In the genomic region with DNA sequence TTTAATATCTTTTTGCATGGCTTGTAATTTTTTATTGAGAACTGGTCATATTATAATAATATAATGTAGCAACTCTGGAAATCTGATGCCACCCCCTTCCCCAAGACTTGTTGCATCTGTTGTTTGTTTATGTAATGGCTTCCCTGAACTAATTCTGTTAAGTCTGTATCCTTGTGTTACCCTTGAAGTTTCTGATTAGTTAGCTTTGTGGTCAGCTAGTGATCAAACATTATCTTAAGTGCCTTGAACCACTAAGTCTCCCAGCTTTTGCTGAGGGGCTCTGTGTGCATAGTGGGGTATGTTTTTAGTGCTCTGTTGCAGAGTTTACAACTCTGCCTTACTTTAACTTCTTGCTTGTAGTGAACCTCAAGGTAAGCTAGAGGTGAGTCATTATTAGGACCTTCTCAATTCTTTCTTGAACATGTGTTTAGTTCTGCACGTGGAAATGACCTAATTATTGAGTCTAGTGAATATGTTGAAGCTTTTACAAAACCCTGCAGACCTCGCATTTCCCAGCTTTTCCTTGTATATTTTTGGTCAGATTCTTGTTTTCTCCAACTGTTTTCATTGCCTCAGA, we compare ENCODE assay signal across 16 cellular contexts. TPM values are rescaled to one million over a fixed set of nuclear protein-coding genes. Genes with fewer than 3 reads are reported as not detected.
DNase-seq lines count a peak whose midpoint lies in the region; ATAC-seq and TF ChIP-seq lines count a peak whose summit lies in the region.
"Had no signal": no experiment of that assay in that cellular context is flagged by ENCODE, and none has a peak within 500 bp of the region (broad histone marks: within the 10 kb centered on the region; RNA-seq: fewer than 3 reads in every experiment).

No MANE protein-coding gene starts in this region.

- H3K4me3 ChIP-seq in epithelial cell of esophagus (ENCODE audit: low read length), result no peak overlapping the region
- H3K4me3 ChIP-seq: HAP-1, mucosa of descending colon, ovary had no signal

- intact Hi-C loops in activated naive CD4-positive, alpha-beta T cell treated with anti-CD3 and anti-CD28 coated beads for 36 hours (cut with micrococcal nuclease), result no loop called here
- intact Hi-C loops in activated CD8-positive, alpha-beta T cell treated with anti-CD3 and anti-CD28 coated beads for 36 hours (cut with micrococcal nuclease), result no loop called here

- CTCF ChIA-PET in activated naive CD4-positive, alpha-beta T cell treated with anti-CD3 and anti-CD28 coated beads for 36 hours (lab: Charles Lee), result interaction anchor here (1.2 kb wide), 1 partner anchor 10 kb away, joined by 3 read pairs; no protein-coding TSS in a partner anchor
- CTCF ChIA-PET in activated CD8-positive, alpha-beta T cell treated with anti-CD3 and anti-CD28 coated beads for 36 hours (lab: Charles Lee), result interaction anchor here (0.8 to 1.3 kb wide), 2 partner anchors 86 to 91 kb away, joined by 3 read pairs; no protein-coding TSS in a partner anchor

- H3K27ac Mint-ChIP-seq in activated naive CD4-positive, alpha-beta T cell treated with anti-CD3 and anti-CD28 coated beads for 36 hours, result peak overlapping the region; percentile 34
- H3K27ac Mint-ChIP-seq in activated CD8-positive, alpha-beta T cell treated with anti-CD3 and anti-CD28 coated beads for 36 hours, result peak overlapping the region; percentile 62
- peak overlapping the region; percentile 65 for H3K27ac Mint-ChIP-seq in stimulated activated memory B cell treated with anti-CD40 and anti-IgM and Interleukin-4, amounts not matched to agents 10 μg/mL and 1 μg/mL and 100 μg/mL, for 72 hours

- no peak overlapping the region for H3K4me3 Mint-ChIP-seq in activated naive CD4-positive, alpha-beta T cell treated with anti-CD3 and anti-CD28 coated beads for 36 hours
- H3K4me3 Mint-ChIP-seq in activated CD8-positive, alpha-beta T cell treated with anti-CD3 and anti-CD28 coated beads for 36 hours, result no peak overlapping the region
- no peak overlapping the region for H3K4me3 Mint-ChIP-seq in stimulated activated memory B cell treated with anti-CD40 and anti-IgM and Interleukin-4, amounts not matched to agents 10 μg/mL and 1 μg/mL and 100 μg/mL, for 72 hours

- no peak for TF ChIP-seq CTCF in activated CD8-positive, alpha-beta T cell treated with anti-CD3 and anti-CD28 coated beads for 36 hours (IDR thresholded peaks at IDR 0.05)
- no peak for TF ChIP-seq CTCF in epithelial cell of esophagus (IDR thresholded peaks at IDR 0.05; ENCODE audit: insufficient read depth, low read depth, low read length, missing control alignments)

- H3K27me3 Mint-ChIP-seq in activated naive CD4-positive, alpha-beta T cell treated with anti-CD3 and anti-CD28 coated beads for 36 hours (ENCODE audit: low read depth), result no peaks in the 10 kb centered on the region
- no peaks in the 10 kb centered on the region for H3K27me3 Mint-ChIP-seq in activated CD8-positive, alpha-beta T cell treated with anti-CD3 and anti-CD28 coated beads for 36 hours
- H3K27me3 Mint-ChIP-seq in stimulated activated memory B cell treated with anti-CD40 and anti-IgM and Interleukin-4, amounts not matched to agents 10 μg/mL and 1 μg/mL and 100 μg/mL, for 72 hours, result no peaks in the 10 kb centered on the region

- peaks cover 54% of the 10 kb centered on the region for H3K36me3 Mint-ChIP-seq in activated naive CD4-positive, alpha-beta T cell treated with anti-CD3 and anti-CD28 coated beads for 36 hours (ENCODE audit: low read depth)
- peaks cover 71% of the 10 kb centered on the region for H3K36me3 Mint-ChIP-seq in activated CD8-positive, alpha-beta T cell treated with anti-CD3 and anti-CD28 coated beads for 36 hours (ENCODE audit: low read depth)
- H3K36me3 Mint-ChIP-seq in stimulated activated memory B cell treated with anti-CD40 and anti-IgM and Interleukin-4, amounts not matched to agents 10 μg/mL and 1 μg/mL and 100 μg/mL, for 72 hours, result peaks cover 85% of the 10 kb centered on the region

- no peak for ATAC-seq in activated CD8-positive, alpha-beta T cell treated with anti-CD3 and anti-CD28 coated beads for 36 hours
- ATAC-seq in stimulated activated memory B cell treated with anti-CD40 and anti-IgM and Interleukin-4, amounts not matched to agents 10 μg/mL and 1 μg/mL and 100 μg/mL, for 72 hours, result no peak
- ATAC-seq in GM21381 (IDR thresholded peaks at IDR 0.05; ENCODE audit: unreplicated experiment), result no peak
- ATAC-seq in HG02970 (IDR thresholded peaks at IDR 0.05; ENCODE audit: low FRiP score, unreplicated experiment), result no peak
- ATAC-seq: mucosa of descending colon had no signal

- peaks cover 45% of the 10 kb centered on the region for H3K4me1 Mint-ChIP-seq in activated naive CD4-positive, alpha-beta T cell treated with anti-CD3 and anti-CD28 coated beads for 36 hours (ENCODE audit: low read depth)
- H3K4me1 Mint-ChIP-seq in activated CD8-positive, alpha-beta T cell treated with anti-CD3 and anti-CD28 coated beads for 36 hours (ENCODE audit: low read depth), result peaks cover 60% of the 10 kb centered on the region
- peaks cover 46% of the 10 kb centered on the region for H3K4me1 Mint-ChIP-seq in stimulated activated memory B cell treated with anti-CD40 and anti-IgM and Interleukin-4, amounts not matched to agents 10 μg/mL and 1 μg/mL and 100 μg/mL, for 72 hours

- no peak for DNase-seq in activated naive CD4-positive, alpha-beta T cell treated with anti-CD3 and anti-CD28 coated beads for 36 hours
- no peak for DNase-seq in activated naive CD4-positive, alpha-beta T cell treated with Interleukin-2 at 50 U/mL for 16 hours
- no peak for DNase-seq in activated CD8-positive, alpha-beta T cell treated with anti-CD3 and anti-CD28 coated beads for 36 hours
- DNase-seq in epithelial cell of esophagus (ENCODE audit: low read depth) (peak; percentile 2), hypothalamus (lab: John Stamatoyannopoulos, UW) (no peak)
- DNase-seq: activated CD4-positive, alpha-beta T cell treated with anti-CD3 and anti-CD28 coated beads for 1 hour; GDM1; mucosa of descending colon; NCI-H2081 treated with DMSO at 0.1 percent for 48 hours; NCI-H748 treated with DMSO at 0.1 percent for 48 hours; ovary; stimulated activated naive CD4-positive, alpha-beta T cell had no signal

- POLR2A ChIA-PET in activated CD8-positive, alpha-beta T cell treated with anti-CD3 and anti-CD28 coated beads for 36 hours (lab: Charles Lee), result interaction anchor here (0.7 to 2.9 kb wide), 3 partner anchors 9 to 53 kb away, joined by 3 to 12 read pairs (median 4); partner anchors contain the start of gene SMCHD1

- H3K9me3 Mint-ChIP-seq in activated naive CD4-positive, alpha-beta T cell treated with anti-CD3 and anti-CD28 coated beads for 36 hours, result no peaks in the 10 kb centered on the region
- no peaks in the 10 kb centered on the region for H3K9me3 Mint-ChIP-seq in activated CD8-positive, alpha-beta T cell treated with anti-CD3 and anti-CD28 coated beads for 36 hours
- H3K9me3 Mint-ChIP-seq in stimulated activated memory B cell treated with anti-CD40 and anti-IgM and Interleukin-4, amounts not matched to agents 10 μg/mL and 1 μg/mL and 100 μg/mL, for 72 hours, result no peaks in the 10 kb centered on the region

RNA-seq across cellular contexts. Expression of gene SMCHD1, which starts 24.8 kb away (rescaled TPM):
- total RNA-seq in activated naive CD4-positive, alpha-beta T cell treated with anti-CD3 and anti-CD28 coated beads for 36 hours, result 10 to 100 TPM; 91.3 to 91.5 TPM
- total RNA-seq in activated CD8-positive, alpha-beta T cell treated with anti-CD3 and anti-CD28 coated beads for 36 hours, result 10 to 100 TPM; 97.4 to 98.9 TPM
